In the genomic region with DNA sequence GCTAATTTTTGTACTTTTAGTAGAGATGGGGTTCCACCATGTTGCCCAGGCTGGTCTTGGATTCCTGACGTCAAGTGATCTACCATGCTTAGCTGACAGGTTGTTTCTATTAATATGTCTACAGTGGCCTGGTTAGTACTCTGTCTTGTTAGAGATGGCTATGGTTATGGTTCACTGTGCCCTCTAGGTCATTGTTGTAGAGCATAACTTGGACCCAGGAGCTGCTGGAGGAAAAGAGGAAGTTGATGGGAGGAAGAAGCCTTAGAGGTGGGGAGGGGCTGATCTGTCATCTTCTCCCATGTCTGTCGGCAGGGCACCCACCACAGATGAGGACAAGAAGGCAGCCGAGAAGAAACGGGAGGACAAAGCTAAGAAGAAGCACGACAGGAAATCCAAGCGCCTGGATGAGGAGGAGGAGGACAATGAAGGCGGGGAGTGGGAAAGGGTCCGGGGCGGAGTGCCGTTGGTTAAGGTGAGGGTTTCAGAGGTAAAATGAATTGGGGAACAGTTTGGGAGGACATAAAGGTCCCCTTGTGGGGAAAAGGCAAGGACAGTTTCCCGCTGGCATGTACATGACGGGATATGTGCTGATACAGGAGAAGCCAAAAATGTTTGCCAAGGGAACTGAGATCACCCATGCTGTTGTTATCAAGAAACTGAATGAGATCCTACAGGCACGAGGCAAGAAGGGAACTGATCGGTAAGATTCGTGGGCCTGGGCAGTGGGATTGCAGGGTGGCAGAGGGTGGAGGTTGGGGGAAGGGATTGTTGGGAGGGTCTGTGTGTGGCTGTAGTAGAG, we compare ENCODE assay signal across 3 cellular contexts. TPM values are rescaled to one million over a fixed set of nuclear protein-coding genes. Genes with fewer than 3 reads are reported as not detected.
"Had no signal": no experiment of that assay in that cellular context is flagged by ENCODE, and none has a peak within 500 bp of the region (broad histone marks: within the 10 kb centered on the region; RNA-seq: fewer than 3 reads in every experiment).

No MANE protein-coding gene starts in this region.

RNA-seq across cellular contexts. Expression of a gene that starts 28.5 kb away (rescaled TPM):
- total RNA-seq: M059J, Right ventricle myocardium inferior, RPMI7951 had no signal
